ENCODE assay signal across 8 cellular contexts in genomic region chr1:156497743-156498446, GRCh38. TPM values are rescaled to one million over a fixed set of nuclear protein-coding genes. Genes with fewer than 3 reads are reported as not detected.
DNase-seq lines count a peak whose midpoint lies in the region; ATAC-seq and TF ChIP-seq lines count a peak whose summit lies in the region.

No MANE protein-coding gene starts in this region.

- TF ChIP-seq POLR2A in esophagus squamous epithelium (IDR thresholded peaks at IDR 0.05) = no peak

- H3K27me3 ChIP-seq in GM06990 (replicated peaks; ENCODE audit: control insufficient read depth, insufficient read depth, low read length) (no peaks in the 10 kb centered on the region), Panc1 (ENCODE audit: control insufficient read depth, insufficient read depth, low read length) (no peaks in the 10 kb centered on the region), esophagus squamous epithelium (no peaks in the 10 kb centered on the region), psoas muscle (ENCODE audit: insufficient read depth in 3 of 3, low read length in 2 of 3) (no peaks in the 10 kb centered on the region)

- ATAC-seq in Panc1 (no peak), psoas muscle (no peak)

- WGBS in esophagus squamous epithelium, 2 donors = 29 to 58% methylated on average over 5 to 6 of the region's 6 CpGs
- 14 to 23% (median 15%) methylated on average over 6 of the region's 6 CpGs for WGBS in psoas muscle, 3 donors

- in situ Hi-C loops in Panc1 (cut with HindIII; ENCODE audit: low pct_unique_long_range_greater_than_20kb, low sequenced_read_pairs) = no loop called here

- H3K4me1 ChIP-seq in Panc1 (ENCODE audit: control insufficient read depth, insufficient read depth, low read length) (peaks cover 48% of the 10 kb centered on the region), esophagus squamous epithelium (peaks cover 68 to 84% (median 80%) of the 10 kb centered on the region in 3 donors), psoas muscle (peaks cover 67% of the 10 kb centered on the region)

- TSS peak; percentile 37 for BruUV-seq in Panc1 (replicated peaks; lab: Mats Ljungman, UMichigan)

- intact Hi-C loops in Panc1 (cut with micrococcal nuclease; ENCODE audit: unreplicated experiment) = no loop called here
- intact Hi-C loops in esophagus squamous epithelium (cut with DNase I) = loop anchor here (5.0 kb wide), 1 partner anchor 41 kb away; no protein-coding TSS in a partner anchor
- intact Hi-C loops in psoas muscle (cut with DNase I) = loop anchor here in 1 of 2 donors (5.0 kb wide), 1 partner anchor 36 kb away; no protein-coding TSS in a partner anchor

- TF ChIP-seq CTCF in GM06990 (IDR thresholded peaks at IDR 0.05; ENCODE audit: insufficient read depth, low read length, poor library complexity, severe bottlenecking) (no peak), Panc1 (IDR thresholded peaks at IDR 0.05) (no peak), esophagus squamous epithelium (IDR thresholded peaks at IDR 0.05) (no peak), psoas muscle (IDR thresholded peaks at IDR 0.05) (no peak)

- POLR2A ChIA-PET in Panc1 (lab: Charles Lee) = no interaction called here

- CTCF ChIA-PET in Panc1 (lab: Charles Lee) = interaction anchor here (1.2 kb wide), 1 partner anchor 17 kb away, joined by 4 read pairs; no protein-coding TSS in a partner anchor

- peaks cover 3% of the 10 kb centered on the region for H3K36me3 ChIP-seq in GM06990 (ENCODE audit: control insufficient read depth, insufficient read depth, low read length)
- peaks cover 8% of the 10 kb centered on the region; the same call in 1 of the 2 replicates for H3K36me3 ChIP-seq in Panc1 (ENCODE audit: control insufficient read depth, insufficient read depth, low read length)
- H3K36me3 ChIP-seq in esophagus squamous epithelium = peaks cover 0 to 11% (median 0%) of the 10 kb centered on the region in 3 donors
- peaks cover 0 to 11% of the 10 kb centered on the region in 2 donors for H3K36me3 ChIP-seq in psoas muscle (ENCODE audit: insufficient read depth in 1 of 2, low read depth in 1 of 2)

- H3K27ac ChIP-seq in Panc1 (ENCODE audit: low read length) (peak overlapping the region; percentile 85), esophagus squamous epithelium (peak overlapping the region in 3 of 4 donors; percentile 100), psoas muscle (peak overlapping the region; percentile 99)

- no peaks in the 10 kb centered on the region for H3K9me3 ChIP-seq in Panc1 (ENCODE audit: control insufficient read depth, insufficient read depth, low read depth, low read length)
- H3K9me3 ChIP-seq in esophagus squamous epithelium = no peaks in the 10 kb centered on the region
- H3K9me3 ChIP-seq in psoas muscle = no peaks in the 10 kb centered on the region

- no peak for DNase-seq in GM06990 (ENCODE audit: extremely low read depth, insufficient read length)
- no peak for DNase-seq in Panc1 (ENCODE audit: low read depth, low spot score)
- DNase-seq in esophagus squamous epithelium (lab: John Stamatoyannopoulos, UW) = no peak
- no peak for DNase-seq in psoas muscle
- no peak for DNase-seq in amniotic stem cell (lab: John Stamatoyannopoulos, UW)
- no peak for DNase-seq in DMS114 treated with DMSO at 0.1 percent for 48 hours (lab: John Stamatoyannopoulos, UW; ENCODE audit: unreplicated experiment)
- DNase-seq in mucosa of gallbladder (ENCODE audit: low spot score) = no peak
- DNase-seq in NCI-H1436 (lab: John Stamatoyannopoulos, UW) = no peak

- peak overlapping the region; percentile 97 for H3K4me3 ChIP-seq in GM06990 (replicated peaks; ENCODE audit: low read depth, low read length)
- peak overlapping the region in 1 of 2 experiments; percentile 69; a peak in 2 of 4 replicates for H3K4me3 ChIP-seq in Panc1 (ENCODE audit: low read depth in 2 of 2, low read length in 2 of 2)
- peak overlapping the region in 3 of 4 donors; percentile 84 to 99 (median 99) for H3K4me3 ChIP-seq in esophagus squamous epithelium
- peak overlapping the region; percentile 98 for H3K4me3 ChIP-seq in psoas muscle

RNA-seq across cellular contexts. Expression of gene MEF2D, which starts 2.7 kb away (rescaled TPM):
- total RNA-seq in Panc1 (2021; ENCODE audit: unreplicated experiment) (30.9 TPM), esophagus squamous epithelium (10 to 100 TPM in 3 of 4 donors, 1 to 10 TPM in 1; 9.1 to 30.1 (median 12.1) TPM), psoas muscle (100 to 1,000 TPM; 126 to 258 (median 188) TPM), mucosa of gallbladder (57.8 TPM)
- 35.0 TPM for polyA plus RNA-seq in Panc1 (2012; ENCODE audit: insufficient read length)
- polyA plus RNA-seq in psoas muscle = 10 to 100 TPM; 43.1 to 65.3 (median 58.4) TPM
